1 cellular context compared by ENCODE assay signal in the genomic region with DNA sequence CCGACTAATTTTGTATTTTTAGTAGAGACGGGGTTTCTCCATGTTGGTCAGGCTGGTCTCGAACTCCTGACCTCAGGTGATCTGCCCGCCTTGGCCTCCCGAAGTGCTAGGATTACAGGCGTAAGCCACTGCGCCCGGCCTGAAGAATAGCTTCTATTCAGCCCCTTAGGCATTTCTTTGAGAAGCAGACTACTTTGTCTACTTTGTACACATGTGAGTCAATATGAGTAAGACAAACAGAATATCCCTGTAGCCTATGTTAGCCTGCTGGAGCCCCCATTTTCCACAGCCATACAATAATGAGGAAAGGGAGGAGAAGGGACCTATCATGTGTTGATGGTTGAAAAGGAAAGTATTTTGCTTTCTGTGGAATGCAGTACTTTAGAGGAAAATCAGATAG. TPM values are rescaled to one million over a fixed set of nuclear protein-coding genes. Genes with fewer than 3 reads are reported as not detected.
"Had no signal": no experiment of that assay in that cellular context is flagged by ENCODE, and none has a peak within 500 bp of the region (broad histone marks: within the 10 kb centered on the region; RNA-seq: fewer than 3 reads in every experiment).

No MANE protein-coding gene starts in this region.

RNA-seq across cellular contexts. Expression of a gene that starts 5.8 kb away (rescaled TPM):
- total RNA-seq: GM12878 had no signal

RNA-seq across cellular contexts. Expression of a gene that starts 27.7 kb away (rescaled TPM):
- total RNA-seq: GM12878 had no signal

RNA-seq across cellular contexts. Expression of a gene that starts 31.1 kb away (rescaled TPM):
- total RNA-seq: GM12878 had no signal

RNA-seq across cellular contexts. Expression of a gene that starts 37.3 kb away (rescaled TPM):
- total RNA-seq: GM12878 had no signal

RNA-seq across cellular contexts. Expression of a gene that starts 49.7 kb away (rescaled TPM):
- total RNA-seq: GM12878 had no signal
